8 cellular contexts compared by ENCODE assay signal in genomic region chr11:121654506-121655480, GRCh38.
DNase-seq lines count a peak whose midpoint lies in the region; ATAC-seq lines count a peak whose summit lies in the region.

No MANE protein-coding gene starts in this region.

- no peak for DNase-seq in Right ventricle myocardium superior
- no peak for DNase-seq in cardiac septum (ENCODE audit: low spot score)
- no peak for DNase-seq in activated T-helper 1 cell treated with anti-CD3 and anti-CD28 coated beads, Interleukin-12 subunit alpha, Interleukin-12 subunit beta, Interleukin-2, Interleukin-4 antibody, amounts not matched to agents 30 ng/mL and 10 ng/mL and 1 ng/mL, durations not matched to agents 14 hours and 24 hours and 36 hours (ENCODE audit: low spot score)

- peaks cover 29% of the 10 kb centered on the region for H3K4me1 Mint-ChIP-seq in activated T-helper 1 cell treated with anti-CD3 and anti-CD28 coated beads, Interleukin-12 subunit alpha, Interleukin-12 subunit beta, Interleukin-2, Interleukin-4 antibody, amounts not matched to agents 30 ng/mL and 10 ng/mL and 1 ng/mL, durations not matched to agents 14 hours and 24 hours and 36 hours (ENCODE audit: low read depth)

- peaks cover 32% of the 10 kb centered on the region for H3K4me1 ChIP-seq in stomach smooth muscle (ENCODE audit: control insufficient read depth, insufficient read depth, low read length)

- H3K9me3 Mint-ChIP-seq in activated T-helper 1 cell treated with anti-CD3 and anti-CD28 coated beads, Interleukin-12 subunit alpha, Interleukin-12 subunit beta, Interleukin-2, Interleukin-4 antibody, amounts not matched to agents 30 ng/mL and 10 ng/mL and 1 ng/mL, durations not matched to agents 14 hours and 24 hours and 36 hours: no peaks in the 10 kb centered on the region

- H3K36me3 Mint-ChIP-seq in activated T-helper 1 cell treated with anti-CD3 and anti-CD28 coated beads, Interleukin-12 subunit alpha, Interleukin-12 subunit beta, Interleukin-2, Interleukin-4 antibody, amounts not matched to agents 30 ng/mL and 10 ng/mL and 1 ng/mL, durations not matched to agents 14 hours and 24 hours and 36 hours (ENCODE audit: low read depth): no peaks in the 10 kb centered on the region

- no peak overlapping the region for H3K27ac Mint-ChIP-seq in activated T-helper 1 cell treated with anti-CD3 and anti-CD28 coated beads, Interleukin-12 subunit alpha, Interleukin-12 subunit beta, Interleukin-2, Interleukin-4 antibody, amounts not matched to agents 30 ng/mL and 10 ng/mL and 1 ng/mL, durations not matched to agents 14 hours and 24 hours and 36 hours

- intact Hi-C loops in Right ventricle myocardium superior (cut with DNase I): loop anchor here (5.0 to 10.0 kb wide), 3 partner anchors 370 to 853 kb away; no protein-coding TSS in a partner anchor
- intact Hi-C loops in cardiac septum (cut with DNase I): loop anchor here (5.0 kb wide), 3 partner anchors 68 to 853 kb away; no protein-coding TSS in a partner anchor
- intact Hi-C loops in activated T-helper 1 cell treated with anti-CD3 and anti-CD28 coated beads, Interleukin-12 subunit alpha, Interleukin-12 subunit beta, Interleukin-2, Interleukin-4 antibody, amounts not matched to agents 30 ng/mL and 10 ng/mL and 1 ng/mL, durations not matched to agents 14 hours and 24 hours and 36 hours (cut with micrococcal nuclease): loop anchor here (5.0 to 10.0 kb wide), 2 partner anchors 458 to 930 kb away; no protein-coding TSS in a partner anchor

- H3K27me3 Mint-ChIP-seq in activated T-helper 1 cell treated with anti-CD3 and anti-CD28 coated beads, Interleukin-12 subunit alpha, Interleukin-12 subunit beta, Interleukin-2, Interleukin-4 antibody, amounts not matched to agents 30 ng/mL and 10 ng/mL and 1 ng/mL, durations not matched to agents 14 hours and 24 hours and 36 hours (ENCODE audit: insufficient read depth): peaks cover 17% of the 10 kb centered on the region

- peak overlapping the region; percentile 79 for H3K4me3 Mint-ChIP-seq in activated T-helper 1 cell treated with anti-CD3 and anti-CD28 coated beads, Interleukin-12 subunit alpha, Interleukin-12 subunit beta, Interleukin-2, Interleukin-4 antibody, amounts not matched to agents 30 ng/mL and 10 ng/mL and 1 ng/mL, durations not matched to agents 14 hours and 24 hours and 36 hours

- ATAC-seq in Right ventricle myocardium superior (ENCODE audit: poor library complexity): peak; percentile 1
- ATAC-seq in GM19324 (IDR thresholded peaks at IDR 0.05; ENCODE audit: low FRiP score, unreplicated experiment): no peak
- no peak for ATAC-seq in GM21528 (IDR thresholded peaks at IDR 0.05; ENCODE audit: low FRiP score, unreplicated experiment)
- no peak for ATAC-seq in GM21423 (IDR thresholded peaks at IDR 0.05; ENCODE audit: unreplicated experiment)

- peak overlapping the region; percentile 55 for H3K4me3 ChIP-seq in iPS-18c (ENCODE audit: insufficient read depth, low read depth, low read length)
- peak overlapping the region; percentile 80 to 83 for H3K4me3 ChIP-seq in stomach smooth muscle (ENCODE audit: low read length in 2 of 2)

- H3K9ac ChIP-seq in stomach smooth muscle (ENCODE audit: low read length in 2 of 2): peak overlapping the region; percentile 73 to 84

- H3K9me3 ChIP-seq in iPS-18c (ENCODE audit: control insufficient read depth, insufficient read depth, low read length) (no peaks in the 10 kb centered on the region), stomach smooth muscle (ENCODE audit: control insufficient read depth in 2 of 2, low read length in 2 of 2) (no peaks in the 10 kb centered on the region)

- H3K27ac ChIP-seq in stomach smooth muscle (ENCODE audit: low read length): peak overlapping the region; percentile 96

- no peaks in the 10 kb centered on the region for H3K36me3 ChIP-seq in stomach smooth muscle (ENCODE audit: control insufficient read depth in 2 of 2, insufficient read depth in 2 of 2, low read length in 2 of 2)

- no peaks in the 10 kb centered on the region for H3K27me3 ChIP-seq in stomach smooth muscle (ENCODE audit: control insufficient read depth in 1 of 2, insufficient read depth in 2 of 2, low read length in 2 of 2)
